2 cellular contexts compared by ENCODE assay signal in the genomic region with DNA sequence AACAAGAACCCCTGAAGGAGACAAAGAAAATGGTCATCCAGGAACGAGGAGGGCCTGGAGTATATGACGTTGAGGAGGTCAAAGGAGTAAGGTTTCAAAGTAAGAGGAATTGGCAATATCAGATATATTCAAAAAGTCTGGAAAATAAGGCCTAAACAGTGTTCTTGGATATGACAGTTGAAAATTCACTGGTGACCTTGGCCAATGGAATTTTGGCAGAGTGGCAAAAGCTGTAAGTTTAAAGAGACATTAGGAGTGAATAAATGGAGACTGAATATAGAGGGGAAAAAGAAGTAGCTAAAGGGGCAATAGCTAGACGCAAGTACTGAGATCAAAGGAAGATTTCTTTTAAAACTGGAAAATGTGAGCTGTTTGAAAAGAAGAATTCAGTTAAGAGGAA.
TF ChIP-seq lines count a peak whose summit lies in the region.

No MANE protein-coding gene starts in this region.

TF ChIP-seq in liver, 16 proteins besides CTCF, POLR2A, EP300 and RAD21:
- TF ChIP-seq, protein P1, sequence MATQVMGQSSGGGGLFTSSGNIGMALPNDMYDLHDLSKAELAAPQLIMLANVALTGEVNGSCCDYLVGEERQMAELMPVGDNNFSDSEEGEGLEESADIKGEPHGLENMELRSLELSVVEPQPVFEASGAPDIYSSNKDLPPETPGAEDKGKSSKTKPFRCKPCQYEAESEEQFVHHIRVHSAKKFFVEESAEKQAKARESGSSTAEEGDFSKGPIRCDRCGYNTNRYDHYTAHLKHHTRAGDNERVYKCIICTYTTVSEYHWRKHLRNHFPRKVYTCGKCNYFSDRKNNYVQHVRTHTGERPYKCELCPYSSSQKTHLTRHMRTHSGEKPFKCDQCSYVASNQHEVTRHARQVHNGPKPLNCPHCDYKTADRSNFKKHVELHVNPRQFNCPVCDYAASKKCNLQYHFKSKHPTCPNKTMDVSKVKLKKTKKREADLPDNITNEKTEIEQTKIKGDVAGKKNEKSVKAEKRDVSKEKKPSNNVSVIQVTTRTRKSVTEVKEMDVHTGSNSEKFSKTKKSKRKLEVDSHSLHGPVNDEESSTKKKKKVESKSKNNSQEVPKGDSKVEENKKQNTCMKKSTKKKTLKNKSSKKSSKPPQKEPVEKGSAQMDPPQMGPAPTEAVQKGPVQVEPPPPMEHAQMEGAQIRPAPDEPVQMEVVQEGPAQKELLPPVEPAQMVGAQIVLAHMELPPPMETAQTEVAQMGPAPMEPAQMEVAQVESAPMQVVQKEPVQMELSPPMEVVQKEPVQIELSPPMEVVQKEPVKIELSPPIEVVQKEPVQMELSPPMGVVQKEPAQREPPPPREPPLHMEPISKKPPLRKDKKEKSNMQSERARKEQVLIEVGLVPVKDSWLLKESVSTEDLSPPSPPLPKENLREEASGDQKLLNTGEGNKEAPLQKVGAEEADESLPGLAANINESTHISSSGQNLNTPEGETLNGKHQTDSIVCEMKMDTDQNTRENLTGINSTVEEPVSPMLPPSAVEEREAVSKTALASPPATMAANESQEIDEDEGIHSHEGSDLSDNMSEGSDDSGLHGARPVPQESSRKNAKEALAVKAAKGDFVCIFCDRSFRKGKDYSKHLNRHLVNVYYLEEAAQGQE (IDR thresholded peaks at IDR 0.05): no peak
- TF ChIP-seq HNF4A (conservative IDR thresholded peaks at IDR 0.05) (peak; percentile 36 to 42), RXRA (IDR thresholded peaks at IDR 0.05) (no peak)
- TF ChIP-seq, protein P2, sequence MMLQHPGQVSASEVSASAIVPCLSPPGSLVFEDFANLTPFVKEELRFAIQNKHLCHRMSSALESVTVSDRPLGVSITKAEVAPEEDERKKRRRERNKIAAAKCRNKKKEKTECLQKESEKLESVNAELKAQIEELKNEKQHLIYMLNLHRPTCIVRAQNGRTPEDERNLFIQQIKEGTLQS (IDR thresholded peaks at IDR 0.05): no peak

TF ChIP-seq in HepG2, 621 proteins besides CTCF, POLR2A, EP300 and RAD21:
- TF ChIP-seq, protein P3, sequence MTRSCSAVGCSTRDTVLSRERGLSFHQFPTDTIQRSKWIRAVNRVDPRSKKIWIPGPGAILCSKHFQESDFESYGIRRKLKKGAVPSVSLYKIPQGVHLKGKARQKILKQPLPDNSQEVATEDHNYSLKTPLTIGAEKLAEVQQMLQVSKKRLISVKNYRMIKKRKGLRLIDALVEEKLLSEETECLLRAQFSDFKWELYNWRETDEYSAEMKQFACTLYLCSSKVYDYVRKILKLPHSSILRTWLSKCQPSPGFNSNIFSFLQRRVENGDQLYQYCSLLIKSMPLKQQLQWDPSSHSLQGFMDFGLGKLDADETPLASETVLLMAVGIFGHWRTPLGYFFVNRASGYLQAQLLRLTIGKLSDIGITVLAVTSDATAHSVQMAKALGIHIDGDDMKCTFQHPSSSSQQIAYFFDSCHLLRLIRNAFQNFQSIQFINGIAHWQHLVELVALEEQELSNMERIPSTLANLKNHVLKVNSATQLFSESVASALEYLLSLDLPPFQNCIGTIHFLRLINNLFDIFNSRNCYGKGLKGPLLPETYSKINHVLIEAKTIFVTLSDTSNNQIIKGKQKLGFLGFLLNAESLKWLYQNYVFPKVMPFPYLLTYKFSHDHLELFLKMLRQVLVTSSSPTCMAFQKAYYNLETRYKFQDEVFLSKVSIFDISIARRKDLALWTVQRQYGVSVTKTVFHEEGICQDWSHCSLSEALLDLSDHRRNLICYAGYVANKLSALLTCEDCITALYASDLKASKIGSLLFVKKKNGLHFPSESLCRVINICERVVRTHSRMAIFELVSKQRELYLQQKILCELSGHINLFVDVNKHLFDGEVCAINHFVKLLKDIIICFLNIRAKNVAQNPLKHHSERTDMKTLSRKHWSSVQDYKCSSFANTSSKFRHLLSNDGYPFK (CRISPR knock-in tag; IDR thresholded peaks at IDR 0.05; ENCODE audit: borderline replicate concordance): no peak
- no peak for TF ChIP-seq FOXJ3 (CRISPR knock-in tag; IDR thresholded peaks at IDR 0.05; ENCODE audit: borderline replicate concordance)
- no peak for TF ChIP-seq ZNF207 (IDR thresholded peaks at IDR 0.05; ENCODE audit: borderline replicate concordance)
- TF ChIP-seq BRD4 (CRISPR knock-in tag; IDR thresholded peaks at IDR 0.05): no peak
- TF ChIP-seq, protein P4, sequence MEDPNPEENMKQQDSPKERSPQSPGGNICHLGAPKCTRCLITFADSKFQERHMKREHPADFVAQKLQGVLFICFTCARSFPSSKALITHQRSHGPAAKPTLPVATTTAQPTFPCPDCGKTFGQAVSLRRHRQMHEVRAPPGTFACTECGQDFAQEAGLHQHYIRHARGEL (CRISPR knock-in tag; IDR thresholded peaks at IDR 0.05): no peak
- TF ChIP-seq, protein P5, sequence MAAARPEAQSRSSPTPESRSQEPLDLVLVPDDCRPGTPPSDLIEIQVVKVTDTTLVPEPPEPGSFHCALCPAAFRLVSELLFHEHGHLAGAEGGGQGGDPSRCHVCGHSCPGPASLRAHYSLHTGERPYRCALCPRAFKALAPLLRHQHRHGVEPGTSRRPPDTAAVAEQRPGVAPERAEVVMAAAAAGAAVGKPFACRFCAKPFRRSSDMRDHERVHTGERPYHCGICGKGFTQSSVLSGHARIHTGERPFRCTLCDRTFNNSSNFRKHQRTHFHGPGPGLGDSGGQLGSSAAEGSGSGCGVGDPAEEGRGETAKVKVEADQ (CRISPR knock-in tag; IDR thresholded peaks at IDR 0.05; ENCODE audit: borderline replicate concordance): no peak
- TF ChIP-seq KLF6 (CRISPR knock-in tag; IDR thresholded peaks at IDR 0.05): no peak
- no peak for TF ChIP-seq ZNF660 (CRISPR knock-in tag; IDR thresholded peaks at IDR 0.05; ENCODE audit: borderline replicate concordance, low read depth)
- TF ChIP-seq, protein P6, sequence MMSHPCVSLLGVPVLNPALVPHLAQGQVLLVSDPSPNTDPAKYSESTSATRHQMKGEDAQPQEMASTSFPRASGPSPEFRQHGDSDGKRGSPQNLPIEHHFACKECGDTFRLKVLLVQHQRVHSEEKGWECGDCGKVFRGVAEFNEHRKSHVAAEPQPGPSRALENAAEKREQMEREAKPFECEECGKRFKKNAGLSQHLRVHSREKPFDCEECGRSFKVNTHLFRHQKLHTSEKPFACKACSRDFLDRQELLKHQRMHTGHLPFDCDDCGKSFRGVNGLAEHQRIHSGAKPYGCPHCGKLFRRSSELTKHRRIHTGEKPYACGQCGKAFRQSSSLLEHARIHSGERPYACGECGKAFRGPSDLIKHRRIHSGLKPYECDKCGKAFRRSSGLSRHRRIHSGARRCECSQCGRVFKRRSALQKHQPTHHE (CRISPR knock-in tag; IDR thresholded peaks at IDR 0.05; ENCODE audit: borderline replicate concordance): no peak
- TF ChIP-seq, protein P7, sequence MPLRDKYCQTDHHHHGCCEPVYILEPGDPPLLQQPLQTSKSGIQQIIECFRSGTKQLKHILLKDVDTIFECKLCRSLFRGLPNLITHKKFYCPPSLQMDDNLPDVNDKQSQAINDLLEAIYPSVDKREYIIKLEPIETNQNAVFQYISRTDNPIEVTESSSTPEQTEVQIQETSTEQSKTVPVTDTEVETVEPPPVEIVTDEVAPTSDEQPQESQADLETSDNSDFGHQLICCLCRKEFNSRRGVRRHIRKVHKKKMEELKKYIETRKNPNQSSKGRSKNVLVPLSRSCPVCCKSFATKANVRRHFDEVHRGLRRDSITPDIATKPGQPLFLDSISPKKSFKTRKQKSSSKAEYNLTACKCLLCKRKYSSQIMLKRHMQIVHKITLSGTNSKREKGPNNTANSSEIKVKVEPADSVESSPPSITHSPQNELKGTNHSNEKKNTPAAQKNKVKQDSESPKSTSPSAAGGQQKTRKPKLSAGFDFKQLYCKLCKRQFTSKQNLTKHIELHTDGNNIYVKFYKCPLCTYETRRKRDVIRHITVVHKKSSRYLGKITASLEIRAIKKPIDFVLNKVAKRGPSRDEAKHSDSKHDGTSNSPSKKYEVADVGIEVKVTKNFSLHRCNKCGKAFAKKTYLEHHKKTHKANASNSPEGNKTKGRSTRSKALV (CRISPR knock-in tag; IDR thresholded peaks at IDR 0.05): no peak
- TF ChIP-seq HOXA9 (CRISPR knock-in tag; IDR thresholded peaks at IDR 0.05; ENCODE audit: borderline replicate concordance): no peak
